11 cellular contexts compared by ENCODE assay signal in genomic region chr2:48328972-48329723, GRCh38. TPM values are rescaled to one million over a fixed set of nuclear protein-coding genes. Genes with fewer than 3 reads are reported as not detected.
DNase-seq lines count a peak whose midpoint lies in the region; ATAC-seq and TF ChIP-seq lines count a peak whose summit lies in the region.
"Had no signal": no experiment of that assay in that cellular context is flagged by ENCODE, and none has a peak within 500 bp of the region (broad histone marks: within the 10 kb centered on the region; RNA-seq: fewer than 3 reads in every experiment).

No MANE protein-coding gene starts in this region.

- H3K79me2 ChIP-seq in DOHH2 (ENCODE audit: control insufficient read depth, low read length) = peaks cover 99% of the 10 kb centered on the region
- peaks cover 88% of the 10 kb centered on the region for H3K79me2 ChIP-seq in PC-3 (ENCODE audit: low read length)

- no peaks in the 10 kb centered on the region for H3K9me3 ChIP-seq in DOHH2 (ENCODE audit: control insufficient read depth, insufficient read depth, low read length)
- no peaks in the 10 kb centered on the region for H3K9me3 ChIP-seq in vagina
- no peaks in the 10 kb centered on the region for H3K9me3 ChIP-seq in PC-3 (ENCODE audit: low read length)
- H3K9me3 ChIP-seq: heart left ventricle, prostate gland had no signal

- peaks cover 80% of the 10 kb centered on the region for H3K4me1 ChIP-seq in DOHH2 (ENCODE audit: control insufficient read depth, low read length)
- H3K4me1 ChIP-seq in vagina = peaks cover 10% of the 10 kb centered on the region
- peaks cover 9% of the 10 kb centered on the region; the same call in 1 of the 2 replicates for H3K4me1 ChIP-seq in PC-3 (ENCODE audit: insufficient read depth, low read length)
- H3K4me1 ChIP-seq: prostate gland had no signal

- H3K9me3 Mint-ChIP-seq in activated B cell treated with CpG ODN at 0.5 μM for 24 hours (no peaks in the 10 kb centered on the region), nephron (no peaks in the 10 kb centered on the region)

- H3K36me3 ChIP-seq in DOHH2 (ENCODE audit: control insufficient read depth, low read length) (peaks cover 16% of the 10 kb centered on the region), vagina (no peaks in the 10 kb centered on the region), PC-3 (ENCODE audit: low read depth, low read length) (no peaks in the 10 kb centered on the region)
- H3K36me3 ChIP-seq: heart left ventricle, prostate gland had no signal

- H3K9me2 ChIP-seq in DOHH2 (replicated peaks; ENCODE audit: control insufficient read depth, low read length) (no peaks in the 10 kb centered on the region), PC-3 (replicated peaks; ENCODE audit: low read length) (no peaks in the 10 kb centered on the region)

- H2AFZ ChIP-seq in PC-3 (ENCODE audit: low read length) = no peak overlapping the region

- POLR2A ChIA-PET in activated B cell treated with CpG ODN at 0.5 μM for 24 hours (lab: Charles Lee) = no interaction called here
- POLR2A ChIA-PET in PC-3 (lab: Charles Lee; ENCODE audit: unreplicated experiment) = no interaction called here

- H3K36me3 Mint-ChIP-seq in activated B cell treated with CpG ODN at 0.5 μM for 24 hours (ENCODE audit: low read depth) = peaks cover 1% of the 10 kb centered on the region
- no peaks in the 10 kb centered on the region for H3K36me3 Mint-ChIP-seq in nephron (ENCODE audit: low read depth)

- CTCF ChIA-PET in activated B cell treated with CpG ODN at 0.5 μM for 24 hours (lab: Charles Lee) = no interaction called here
- CTCF ChIA-PET in PC-3 (lab: Charles Lee) = no interaction called here

- H3F3A ChIP-seq in DOHH2 (ENCODE audit: control insufficient read depth, insufficient read depth) (no peaks in the 10 kb centered on the region; the same call in 1 of the 2 replicates), PC-3 (ENCODE audit: low read length, unreplicated experiment) (no peaks in the 10 kb centered on the region)

- H3K27ac ChIP-seq in DOHH2 (ENCODE audit: low read depth, low read length) (no peak overlapping the region), vagina (no peak overlapping the region), PC-3 (ENCODE audit: low read length) (no peak overlapping the region)
- H3K27ac ChIP-seq: prostate gland had no signal

- no peak for TF ChIP-seq POLR2A in vagina (IDR thresholded peaks at IDR 0.05)

- no TSS peak for BruUV-seq in PC-3 (replicated peaks; lab: Mats Ljungman, UMichigan)

- H3K4me2 ChIP-seq in DOHH2 (ENCODE audit: low read length) = peak overlapping the region; percentile 18; the same call in 1 of the 2 replicates
- H3K4me2 ChIP-seq in PC-3 (ENCODE audit: low read length) = no peak overlapping the region

- H3K4me3 Mint-ChIP-seq in activated B cell treated with CpG ODN at 0.5 μM for 24 hours = no peak overlapping the region
- H3K4me3 Mint-ChIP-seq in nephron = no peak overlapping the region

- H3K4me1 Mint-ChIP-seq in activated B cell treated with CpG ODN at 0.5 μM for 24 hours (peaks cover 68% of the 10 kb centered on the region), nephron (peaks cover 5% of the 10 kb centered on the region)

- DNase-seq in NCI-H146 treated with DMSO at 0.1 percent for 48 hours (lab: John Stamatoyannopoulos, UW; ENCODE audit: unreplicated experiment) (peak; percentile 87), activated B cell treated with CpG ODN at 0.5 μM for 24 hours (no peak), vagina (ENCODE audit: extremely low spot score in 2 of 2) (no peak), PC-3 (no peak)
- DNase-seq: activated CD4-positive, alpha-beta T cell treated with anti-CD3 and anti-CD28 coated beads, Interleukin-2, amount 50 U/mL, for 4 hours; heart left ventricle had no signal

- peaks cover 5% of the 10 kb centered on the region for H4K20me1 ChIP-seq in DOHH2 (ENCODE audit: control insufficient read depth, insufficient read depth, low read depth, low read length)
- H4K20me1 ChIP-seq in PC-3 (ENCODE audit: low read length) = peaks cover 21% of the 10 kb centered on the region; the same call in 1 of the 2 replicates

- H3K27me3 ChIP-seq in DOHH2 (ENCODE audit: control insufficient read depth, low read length) (no peaks in the 10 kb centered on the region), vagina (no peaks in the 10 kb centered on the region), PC-3 (ENCODE audit: low read length) (no peaks in the 10 kb centered on the region)
- H3K27me3 ChIP-seq: heart left ventricle had no signal

- H3K27ac Mint-ChIP-seq in activated B cell treated with CpG ODN at 0.5 μM for 24 hours = peak overlapping the region; percentile 36
- H3K27ac Mint-ChIP-seq in nephron = peak overlapping the region in 2 of 3 experiments; percentile 0 to 41

- ATAC-seq in activated B cell treated with CpG ODN at 0.5 μM for 24 hours (ENCODE audit: low read depth) (no peak), GM21717 (IDR thresholded peaks at IDR 0.05; ENCODE audit: unreplicated experiment) (no peak), PC-3 (no peak), HG03108 (IDR thresholded peaks at IDR 0.05; ENCODE audit: unreplicated experiment) (no peak)
- ATAC-seq: heart left ventricle had no signal

- H3K9ac ChIP-seq in PC-3 (ENCODE audit: low read length) = no peak overlapping the region

- intact Hi-C loops in activated B cell treated with CpG ODN at 0.5 μM for 24 hours (cut with micrococcal nuclease) = no loop called here
- intact Hi-C loops in vagina (cut with DNase I) = no loop called here
- intact Hi-C loops in PC-3 (cut with micrococcal nuclease) = no loop called here

- H3K27me3 Mint-ChIP-seq in activated B cell treated with CpG ODN at 0.5 μM for 24 hours = no peaks in the 10 kb centered on the region
- H3K27me3 Mint-ChIP-seq in nephron (ENCODE audit: low read depth) = no peaks in the 10 kb centered on the region

- H3K4me3 ChIP-seq in DOHH2 (ENCODE audit: low read length) (no peak overlapping the region), vagina (no peak overlapping the region), PC-3 (ENCODE audit: low read length) (no peak overlapping the region)
- H3K4me3 ChIP-seq: heart left ventricle, prostate gland had no signal

- TF ChIP-seq CTCF in DOHH2 (IDR thresholded peaks at IDR 0.05; ENCODE audit: low read depth, low read length, poor library complexity, severe bottlenecking) (no peak), activated B cell treated with CpG ODN at 0.5 μM for 24 hours (IDR thresholded peaks at IDR 0.05) (no peak), nephron (IDR thresholded peaks at IDR 0.05; ENCODE audit: unreplicated experiment in 3 of 3) (no peak), vagina (IDR thresholded peaks at IDR 0.05) (no peak), PC-3 (conservative IDR thresholded peaks at IDR 0.05; ENCODE audit: low read depth, low read length) (no peak)

RNA-seq across cellular contexts. Expression of gene FOXN2, which starts 14.7 kb away (rescaled TPM):
- total RNA-seq in activated B cell treated with CpG ODN at 0.5 μM for 24 hours (35.0 and 36.0 TPM in 2 replicates), vagina (21.6 TPM), PC-3 (2014; rRNA removed) (10.5 and 12.1 TPM in 2 replicates)
